ENCODE assay signal across 32 cellular contexts in the genomic region with DNA sequence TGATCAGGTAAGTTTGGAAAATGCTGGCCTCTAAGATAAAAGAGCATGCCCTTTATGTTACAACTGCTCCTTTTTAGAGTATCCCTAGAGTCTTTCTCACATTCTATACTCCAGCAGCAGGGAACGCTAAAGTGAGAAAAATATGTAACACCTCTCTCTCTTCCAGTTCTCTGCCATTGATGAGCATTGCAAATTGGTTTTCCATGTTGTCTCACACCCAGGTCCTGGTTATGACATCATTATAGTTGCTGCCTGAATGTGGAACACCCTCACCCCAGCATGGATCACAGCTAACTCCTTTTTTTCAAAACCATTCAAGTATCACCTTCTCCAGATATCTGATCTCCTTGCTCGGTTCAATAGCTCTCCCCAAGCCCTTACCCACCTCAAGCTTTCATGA.
"Had no signal": no experiment of that assay in that cellular context is flagged by ENCODE, and none has a peak within 500 bp of the region (broad histone marks: within the 10 kb centered on the region; RNA-seq: fewer than 3 reads in every experiment).

No MANE protein-coding gene starts in this region.

- H3K9ac ChIP-seq: KMS-11 had no signal

- H3K27ac ChIP-seq: KMS-11 had no signal

- H3K4me2 ChIP-seq: KMS-11 had no signal

- H3K4me3 ChIP-seq: MG63 had no signal

- H3K36me3 ChIP-seq: MG63 had no signal

- H3K9me3 ChIP-seq: MG63 had no signal

- DNase-seq: Karpas-422, Kasumi-1, MG63, MM.1S, MV-4-11, NCI-H1048, NCI-H1092, NCI-H1092 treated with DMSO at 0.1 percent for 48 hours, NCI-H1105, NCI-H1417 treated with DMSO at 0.1 percent for 48 hours, NCI-H1436, NCI-H1436 treated with DMSO at 0.1 percent for 48 hours, NCI-H1694, NCI-H1694 treated with DMSO at 0.1 percent for 48 hours, NCI-H187, NCI-H187 treated with DMSO at 0.1 percent for 48 hours, NCI-H1930, NCI-H2029, NCI-H2029 treated with DMSO at 0.1 percent for 48 hours, NCI-H2081, NCI-H2081 treated with DMSO at 0.1 percent for 48 hours, NCI-H2107, NCI-H2171, NCI-H2171 treated with DMSO at 0.1 percent for 48 hours, NCI-H2227 treated with DMSO at 0.1 percent for 48 hours, NCI-H226, NCI-H345, NCI-H446, NCI-H446 treated with DMSO at 0.1 percent for 48 hours, NCI-H510A, NCI-H510A treated with DMSO at 0.1 percent for 48 hours had no signal

- H3K27me3 ChIP-seq: MG63 had no signal
